In genomic region chr19:38869160-38869835, GRCh38 we compare ENCODE assay signal across 8 cellular contexts. TPM values are rescaled to one million over a fixed set of nuclear protein-coding genes. Genes with fewer than 3 reads are reported as not detected.
DNase-seq lines count a peak whose midpoint lies in the region; ATAC-seq and TF ChIP-seq lines count a peak whose summit lies in the region.

No MANE protein-coding gene starts in this region.

- intact Hi-C loops in transverse colon (cut with DNase I; ENCODE audit: low total_unique reads): no loop called here

- in situ Hi-C loops in transverse colon (cut with MboI; ENCODE audit: low pct_ligation_motif_present in 1 of 4, low pct_unique_long_range_greater_than_20kb in 1 of 4, low sequenced_read_pairs in 3 of 4): no loop called here

- no peaks in the 10 kb centered on the region; the same call in 1 of the 2 replicates for H3K9me3 ChIP-seq in AG04450 (ENCODE audit: control insufficient read depth, insufficient read depth, low read length)
- H3K9me3 ChIP-seq in HUES64 (ENCODE audit: insufficient read depth, low read depth, low read length): no peaks in the 10 kb centered on the region
- no peaks in the 10 kb centered on the region for H3K9me3 ChIP-seq in transverse colon

- DNase-seq in AG04450 (ENCODE audit: low read depth, low spot score): no peak
- peak; percentile 21 for DNase-seq in central memory CD4-positive, alpha-beta T cell
- peak in 1 of 2 donors; percentile 44 for DNase-seq in memory B cell (ENCODE audit: low spot score in 2 of 2)
- peak; percentile 57 for DNase-seq in transverse colon
- DNase-seq in NCI-H1105 treated with DMSO at 0.1 percent for 48 hours (lab: John Stamatoyannopoulos, UW): no peak
- DNase-seq in LoVo (ENCODE audit: low spot score): no peak

- H3K9ac ChIP-seq in HUES64 (ENCODE audit: low read depth, low read length): peak overlapping the region; percentile 15; the same call in 1 of the 2 replicates

- H3K36me3 ChIP-seq in HUES64 (ENCODE audit: insufficient read depth, low read length) (no peaks in the 10 kb centered on the region), transverse colon (no peaks in the 10 kb centered on the region)

- peak overlapping the region; percentile 11 for H3K27ac ChIP-seq in AG04450 (ENCODE audit: low read depth, low read length)
- no peak overlapping the region for H3K27ac ChIP-seq in HUES64 (ENCODE audit: low read depth, low read length)
- H3K27ac ChIP-seq in transverse colon: peak overlapping the region; percentile 48 to 68 (median 58)

- TF ChIP-seq POLR2A in transverse colon (IDR thresholded peaks at IDR 0.05): no peak

- POLR2A ChIA-PET in AG04450 (lab: Yijun Ruan, JAX): interaction anchor here (1.3 kb wide), 1 partner anchor 38 kb away, joined by 3 read pairs; the partner anchor contains the start of gene ECH1

- H3K27me3 ChIP-seq in AG04450 (ENCODE audit: control insufficient read depth, insufficient read depth, low read length) (no peaks in the 10 kb centered on the region), HUES64 (ENCODE audit: insufficient read depth, low read length) (peaks cover 21% of the 10 kb centered on the region), transverse colon (no peaks in the 10 kb centered on the region)

- 50% methylated on average over 34 of the region's 34 CpGs for WGBS in HUES64
- WGBS in transverse colon (ENCODE audit: low coverage in 1 of 2), 2 donors: 49% methylated on average over 33 of the region's 34 CpGs; no CpG with 5 or more reads in 1 of the 2 donors

- ATAC-seq in memory B cell (ENCODE audit: low read depth) (peak; percentile 27), HG03280 (IDR thresholded peaks at IDR 0.05; ENCODE audit: unreplicated experiment) (no peak)

- TF ChIP-seq EP300 in transverse colon (IDR thresholded peaks at IDR 0.05; ENCODE audit: low read depth): no peak

- peak overlapping the region; percentile 61 for H3K4me3 ChIP-seq in AG04450 (ENCODE audit: low read depth, low read length)
- H3K4me3 ChIP-seq in HUES64 (ENCODE audit: low read length): peak overlapping the region; percentile 52
- H3K4me3 ChIP-seq in transverse colon: peak overlapping the region; percentile 16 to 48 (median 36)

- H3K36me3 Mint-ChIP-seq in memory B cell: peaks cover 6% of the 10 kb centered on the region

- no peaks in the 10 kb centered on the region for H3K27me3 Mint-ChIP-seq in memory B cell

- H3K4me3 Mint-ChIP-seq in memory B cell: peak overlapping the region; percentile 89

- no peaks in the 10 kb centered on the region for H3K9me3 Mint-ChIP-seq in memory B cell

- peak overlapping the region; percentile 72 for H3K27ac Mint-ChIP-seq in memory B cell

- TF ChIP-seq CTCF in AG04450 (IDR thresholded peaks at IDR 0.05; ENCODE audit: low read depth, low read length): no peak
- TF ChIP-seq CTCF in transverse colon (IDR thresholded peaks at IDR 0.05): no peak

- CTCF ChIA-PET in AG04450 (lab: Charles Lee): interaction anchor here (0.6 to 1.3 kb wide), 13 partner anchors 9 to 466 kb away, joined by 3 to 9 read pairs (median 4); partner anchors contain the start of genes FAM98C, MRPS12, RINL and SARS2

- H3K4me1 Mint-ChIP-seq in memory B cell: peaks cover 36% of the 10 kb centered on the region

- no peaks in the 10 kb centered on the region for H3K4me1 ChIP-seq in HUES64 (ENCODE audit: insufficient read depth, low read length)
- peaks cover 4 to 32% (median 20%) of the 10 kb centered on the region in 4 donors for H3K4me1 ChIP-seq in transverse colon

RNA-seq across cellular contexts. Expression of gene RINL, which starts 8.8 kb away (rescaled TPM):
- 1.6 TPM in 2 replicates for polyA plus RNA-seq in AG04450 (2011; rRNA removed)
- 0.78 and 1.9 TPM in 2 replicates for polyA minus RNA-seq in AG04450 (2011; rRNA and poly(A)+ RNA removed)
- polyA plus RNA-seq in HUES64 (2013, experiment 1 of 2): 3.3 TPM
- 5.3 TPM for polyA plus RNA-seq in HUES64 (2013, experiment 2 of 2)
- 1 to 10 TPM; 1.8 to 7.0 (median 3.6) TPM for total RNA-seq in transverse colon

RNA-seq across cellular contexts. Expression of gene HNRNPL, which starts 19.5 kb away (rescaled TPM):
- 281 and 316 TPM in 2 replicates for polyA plus RNA-seq in AG04450 (2011; rRNA removed)
- 325 and 332 TPM in 2 replicates for polyA minus RNA-seq in AG04450 (2011; rRNA and poly(A)+ RNA removed)
- polyA plus RNA-seq in HUES64 (2013, experiment 1 of 2): 575 TPM
- 561 TPM for polyA plus RNA-seq in HUES64 (2013, experiment 2 of 2)
- total RNA-seq in transverse colon: 100 to 1,000 TPM; 139 to 200 (median 174) TPM

RNA-seq across cellular contexts. Expression of gene SIRT2, which starts 30.1 kb away (rescaled TPM):
- polyA plus RNA-seq in AG04450 (2011; rRNA removed): 45.5 and 61.3 TPM in 2 replicates
- 31.4 and 36.2 TPM in 2 replicates for polyA minus RNA-seq in AG04450 (2011; rRNA and poly(A)+ RNA removed)
- 5.7 TPM for polyA plus RNA-seq in HUES64 (2013, experiment 1 of 2)
- 7.9 TPM for polyA plus RNA-seq in HUES64 (2013, experiment 2 of 2)
- total RNA-seq in transverse colon: 100 to 1,000 TPM in 1 of 4 donors, 10 to 100 TPM in 3; 56.3 to 128 (median 64.2) TPM

RNA-seq across cellular contexts. Expression of gene NFKBIB, which starts 30.5 kb away (rescaled TPM):
- 9.9 and 14.1 TPM in 2 replicates for polyA plus RNA-seq in AG04450 (2011; rRNA removed)
- polyA minus RNA-seq in AG04450 (2011; rRNA and poly(A)+ RNA removed): 3.7 and 5.6 TPM in 2 replicates
- polyA plus RNA-seq in HUES64 (2013, experiment 1 of 2): 30.2 TPM
- polyA plus RNA-seq in HUES64 (2013, experiment 2 of 2): 22.7 TPM
- 10 to 100 TPM in 3 of 4 donors, 1 to 10 TPM in 1; 6.2 to 53.9 (median 29.4) TPM for total RNA-seq in transverse colon

RNA-seq across cellular contexts. Expression of gene ECH1, which starts 37.7 kb away (rescaled TPM):
- 86.5 and 109 TPM in 2 replicates for polyA plus RNA-seq in AG04450 (2011; rRNA removed)
- 40.7 and 42.5 TPM in 2 replicates for polyA minus RNA-seq in AG04450 (2011; rRNA and poly(A)+ RNA removed)
- polyA plus RNA-seq in HUES64 (2013, experiment 1 of 2): 63.6 TPM
- polyA plus RNA-seq in HUES64 (2013, experiment 2 of 2): 73.9 TPM
- total RNA-seq in transverse colon: 100 to 1,000 TPM; 181 to 313 (median 228) TPM

Comparison
In these comparisons a context has a peak if more than half of its experiments do, and no peak if none do; other contexts are left out.
1. DNase-seq: peak in central memory CD4-positive, alpha-beta T cell (single experiment) and transverse colon (single experiment); none in AG04450 (single experiment), NCI-H1105 treated with DMSO at 0.1 percent for 48 hours (single experiment) and LoVo (single experiment).
2. Peak in every context shown above with its lines, with median percentiles within 50 percentile points of each other: H3K4me3 ChIP-seq.